ENCODE assay signal across 4 cellular contexts in the genomic region with DNA sequence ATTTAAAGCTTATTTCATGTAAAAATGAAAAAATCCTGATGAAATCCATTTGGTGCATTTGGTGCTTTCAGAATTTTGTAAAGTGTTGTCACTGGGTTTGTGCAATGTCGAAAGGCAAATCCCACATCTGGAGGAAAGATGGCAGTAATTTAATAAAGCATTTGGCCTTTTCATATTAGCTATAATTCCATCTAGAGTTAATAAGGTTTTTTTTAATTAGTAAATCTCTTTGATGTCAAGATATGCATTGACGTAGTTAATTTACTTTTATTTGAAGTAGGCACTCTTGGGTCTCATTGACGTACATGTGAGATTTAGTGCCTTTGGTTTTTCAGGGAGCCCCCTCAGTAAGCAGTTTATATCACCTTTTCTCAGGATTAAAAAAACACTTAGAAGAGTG. TPM values are rescaled to one million over a fixed set of nuclear protein-coding genes. Genes with fewer than 3 reads are reported as not detected.
"Had no signal": no experiment of that assay in that cellular context is flagged by ENCODE, and none has a peak within 500 bp of the region (broad histone marks: within the 10 kb centered on the region; RNA-seq: fewer than 3 reads in every experiment).

No MANE protein-coding gene starts in this region.

- H3K4me3 ChIP-seq: GM12878 had no signal

- DNase-seq: GDM1, GF-D8 had no signal

- ATAC-seq: GM12878 had no signal

RNA-seq across cellular contexts. Expression of gene GAREM1, which starts 12.3 kb away (rescaled TPM):
- total RNA-seq: G401 had no signal
